Comparison of ENCODE assay signal across 17 cellular contexts in genomic region chr1:70044832-70045231, GRCh38.
DNase-seq lines count a peak whose midpoint lies in the region; ATAC-seq, FAIRE-seq and TF ChIP-seq lines count a peak whose summit lies in the region.
"Had no signal": no experiment of that assay in that cellular context is flagged by ENCODE, and none has a peak within 500 bp of the region (broad histone marks: within the 10 kb centered on the region; RNA-seq: fewer than 3 reads in every experiment).

No MANE protein-coding gene starts in this region.

- no peaks in the 10 kb centered on the region for H4K20me1 ChIP-seq in K562 (replicated peaks; ENCODE audit: control insufficient read depth, insufficient read depth, low read length)

- in situ Hi-C loops in K562 (cut with MboI) (no loop called here), HAP-1 (cut with MboI; ENCODE audit: low sequenced_read_pairs) (no loop called here)

- peaks cover 44% of the 10 kb centered on the region for H3K4me1 Mint-ChIP-seq in HFFc6 (ENCODE audit: low read depth)

- H3K36me3 Mint-ChIP-seq in HFFc6 (ENCODE audit: low read depth): no peaks in the 10 kb centered on the region

- H3K9me3 ChIP-seq in K562 (replicated peaks; ENCODE audit: control insufficient read depth, insufficient read depth, low read depth, low read length) (no peaks in the 10 kb centered on the region), HAP-1 (no peaks in the 10 kb centered on the region)
- H3K9me3 ChIP-seq: gastrocnemius medialis, thyroid gland had no signal

- WGBS in K562 (ENCODE audit: insufficient coverage, low coverage, missing lambda C conversion rate): 81% methylated on average over 2 of the region's 2 CpGs

- TF ChIP-seq CTCF in HFFc6 (IDR thresholded peaks at IDR 0.05) (no peak), K562 (IDR thresholded peaks at IDR 0.05 in 2 of 3, conservative IDR thresholded peaks at IDR 0.05 in 1 of 3; ENCODE audit: insufficient read depth in 2 of 3, low read depth in 1 of 3, low read length in 3 of 3) (no peak)

- POLR2A ChIA-PET in K562 (lab: Yijun Ruan, JAX): no interaction called here

- no peak overlapping the region for H3K27ac ChIP-seq in K562 (ENCODE audit: extremely low read depth, low read depth, low read length)
- H3K27ac ChIP-seq: gastrocnemius medialis, thyroid gland had no signal

- no TSS peak for BruUV-seq in K562 (replicated peaks; lab: Mats Ljungman, UMichigan)

- DNase-seq in A172 (ENCODE audit: low spot score): peak; percentile 70
- peak; percentile 60 for DNase-seq in HFFc6
- DNase-seq in K562 (ENCODE audit: extremely low read depth in 1 of 4, low spot score in 3 of 4): no peak
- DNase-seq in hepatic stellate cell (ENCODE audit: low spot score): peak; percentile 35
- DNase-seq in HAP-1 (ENCODE audit: low spot score in 2 of 2): no peak
- no peak for DNase-seq in GM12892 (ENCODE audit: insufficient read length)
- no peak for DNase-seq in NCI-H128 (lab: John Stamatoyannopoulos, UW; ENCODE audit: unreplicated experiment)
- DNase-seq: 8988T; activated naive CD4-positive, alpha-beta T cell treated with Interleukin-2 at 50 U/mL for 16 hours; DMS153; gastrocnemius medialis; NCI-H2029 treated with DMSO at 0.1 percent for 48 hours; SHP77 treated with DMSO at 0.1 percent for 48 hours; thyroid gland had no signal

- peak overlapping the region; percentile 48; the same call in 1 of the 2 replicates for H3K27ac Mint-ChIP-seq in HFFc6

- no peaks in the 10 kb centered on the region for H3K9me3 Mint-ChIP-seq in HFFc6

- FAIRE-seq in K562 (lab: Jason Lieb, UNC): no peak
- no peak for FAIRE-seq in GM12892 (lab: Jason Lieb, UNC)
- FAIRE-seq: GM12878, TTC549 had no signal

- H3K27me3 Mint-ChIP-seq in HFFc6 (ENCODE audit: insufficient read depth): no peaks in the 10 kb centered on the region

- TF ChIP-seq RAD21 in K562 (CRISPR knock-in tag; conservative IDR thresholded peaks at IDR 0.05 in 1 of 2, IDR thresholded peaks at IDR 0.05 in 1 of 2): no peak

- no peaks in the 10 kb centered on the region for H3K79me2 ChIP-seq in K562 (ENCODE audit: control insufficient read depth, insufficient read depth, low read length)

- TF ChIP-seq EP300 in K562 (IDR thresholded peaks at IDR 0.05; ENCODE audit: low read length): no peak

- no peak overlapping the region; the same call in 1 of the 2 replicates for H2AFZ ChIP-seq in K562 (ENCODE audit: low read depth, low read length)

- no peak for TF ChIP-seq POLR2A in K562 (conservative IDR thresholded peaks at IDR 0.05)
- TF ChIP-seq POLR2A in GM12892 (IDR thresholded peaks at IDR 0.05; ENCODE audit: low read depth, low read length): no peak

- no peak overlapping the region for H3K4me2 ChIP-seq in K562 (ENCODE audit: insufficient read depth, low read length)

- no peak overlapping the region for H3K9ac ChIP-seq in K562 (ENCODE audit: insufficient read depth in 1 of 2, low read depth in 2 of 2, low read length in 2 of 2)

- CTCF ChIA-PET in K562 (lab: Yijun Ruan, JAX; ENCODE audit: low intra/inter-chr PET ratio): no interaction called here

- intact Hi-C loops in K562 (cut with micrococcal nuclease): no loop called here

- H3K27me3 ChIP-seq in K562 (ENCODE audit: control insufficient read depth in 2 of 2, insufficient read depth in 2 of 2, low read length in 2 of 2) (no peaks in the 10 kb centered on the region), HAP-1 (ENCODE audit: low read depth) (no peaks in the 10 kb centered on the region)
- H3K27me3 ChIP-seq: gastrocnemius medialis, thyroid gland had no signal

- no peak overlapping the region for H3K4me3 ChIP-seq in K562
- H3K4me3 ChIP-seq in HAP-1: no peak overlapping the region
- H3K4me3 ChIP-seq: gastrocnemius medialis, GM12878, thyroid gland had no signal

- H3K9me1 ChIP-seq in K562 (ENCODE audit: control insufficient read depth, insufficient read depth, low read length): no peaks in the 10 kb centered on the region

- H3K4me1 ChIP-seq in K562 (replicated peaks in 1 of 2; ENCODE audit: control insufficient read depth in 2 of 2, insufficient read depth in 2 of 2, low read length in 2 of 2) (peaks cover 0 to 31% of the 10 kb centered on the region in 2 experiments; a peak in 3 of 5 replicates), HAP-1 (no peaks in the 10 kb centered on the region)
- H3K4me1 ChIP-seq: gastrocnemius medialis, thyroid gland had no signal

- H3K36me3 ChIP-seq in K562 (ENCODE audit: control insufficient read depth, insufficient read depth, low read length) (no peaks in the 10 kb centered on the region), HAP-1 (replicated peaks) (no peaks in the 10 kb centered on the region)
- H3K36me3 ChIP-seq: gastrocnemius medialis, thyroid gland had no signal

- H3K4me3 Mint-ChIP-seq in HFFc6: peak overlapping the region; percentile 19

- no peak for ATAC-seq in K562
- ATAC-seq in HG03565 (IDR thresholded peaks at IDR 0.05; ENCODE audit: unreplicated experiment): no peak
- ATAC-seq: gastrocnemius medialis, GM12878 had no signal

TF ChIP-seq in K562, 482 proteins besides CTCF, POLR2A, EP300 and RAD21:
- TF ChIP-seq ZKSCAN1 (IDR thresholded peaks at IDR 0.05; ENCODE audit: low read depth, low read length) (no peak), ATF3 (IDR thresholded peaks at IDR 0.05) (0 out of 2 replicates have a peak, but pooled peaks have one; percentile 13), ATF3 (CRISPR knock-in tag; conservative IDR thresholded peaks at IDR 0.05) (no peak), RCOR1 (IDR thresholded peaks at IDR 0.05; ENCODE audit: borderline replicate concordance in 1 of 2, low read depth in 2 of 2, low read length in 2 of 2) (no peak), TSHZ1 (CRISPR knock-in tag; IDR thresholded peaks at IDR 0.05) (no peak), SETDB1 (IDR thresholded peaks at IDR 0.05; ENCODE audit: low read length) (no peak), PBX2 (CRISPR knock-in tag; IDR thresholded peaks at IDR 0.05; ENCODE audit: low read depth) (no peak), PBX2 (tag; conservative IDR thresholded peaks at IDR 0.05; ENCODE audit: low read depth) (no peak), HMG20A (CRISPR knock-in tag; conservative IDR thresholded peaks at IDR 0.05) (no peak), HDAC8 (tag; IDR thresholded peaks at IDR 0.05) (no peak), TCF15 (CRISPR knock-in tag; IDR thresholded peaks at IDR 0.05) (no peak)
TF ChIP-seq in K562: peak in this region for 1.

Comparison
In these comparisons a context has a peak if more than half of its experiments do, and no peak if none do; other contexts are left out.
1. DNase-seq: peak in A172 (single experiment), HFFc6 (single experiment) and hepatic stellate cell (single experiment); none in K562 (0 of 4), HAP-1 (0 of 2), GM12892 (single experiment) and NCI-H128 (single experiment).